ENCODE assay signal across 8 cellular contexts in genomic region chr16:88743693-88744519, GRCh38. TPM values are rescaled to one million over a fixed set of nuclear protein-coding genes. Genes with fewer than 3 reads are reported as not detected.
DNase-seq lines count a peak whose midpoint lies in the region; ATAC-seq lines count a peak whose summit lies in the region.

No MANE protein-coding gene starts in this region.

- DNase-seq in NCI-H2029 (lab: John Stamatoyannopoulos, UW) (peak; percentile 17), NCI-H2029 treated with DMSO at 0.1 percent for 48 hours (lab: John Stamatoyannopoulos, UW) (no peak), NCI-H2227 treated with DMSO at 0.1 percent for 48 hours (lab: John Stamatoyannopoulos, UW) (peak; percentile 0), mesendoderm (peak; percentile 76)
- peak; percentile 58 to 59 for DNase-seq in activated CD8-positive, alpha-beta memory T cell treated with anti-CD3 and anti-CD28 coated beads for 4 hours (ENCODE audit: low read depth in 2 of 2)
- DNase-seq in effector memory CD8-positive, alpha-beta T cell, result peak; percentile 67 to 69 (median 68)
- DNase-seq in stimulated activated CD8-positive, alpha-beta memory T cell treated with anti-CD3 and anti-CD28 coated beads, Interleukin-2, amount 100 ng/mL, for 1 hour (ENCODE audit: low read depth in 2 of 2), result peak; percentile 48 to 65

- no peak overlapping the region for H3K27ac ChIP-seq in mesendoderm (ENCODE audit: low read depth, low read length)

- H2BK120ac ChIP-seq in mesendoderm (ENCODE audit: low read depth, low read length), result no peak overlapping the region

- no peaks in the 10 kb centered on the region for H3K79me1 ChIP-seq in mesendoderm (ENCODE audit: low read length)

- H3K56ac ChIP-seq in mesendoderm (ENCODE audit: low read length), result no peak overlapping the region

- H3K18ac ChIP-seq in mesendoderm (ENCODE audit: low read length), result no peak overlapping the region

- peak overlapping the region in 1 of 2 donors; percentile 38 for H3K27ac Mint-ChIP-seq in effector memory CD8-positive, alpha-beta T cell

- H3K79me2 ChIP-seq in mesendoderm (ENCODE audit: control insufficient read depth, insufficient read depth, low read length), result no peaks in the 10 kb centered on the region

- no peaks in the 10 kb centered on the region for H3K36me3 ChIP-seq in mesendoderm (ENCODE audit: control insufficient read depth, insufficient read depth, low read length)

- H3K4me2 ChIP-seq in mesendoderm (ENCODE audit: low read length), result no peak overlapping the region

- no peak overlapping the region for H4K8ac ChIP-seq in mesendoderm (ENCODE audit: low read depth, low read length)

- H3K4me1 Mint-ChIP-seq in effector memory CD8-positive, alpha-beta T cell (ENCODE audit: low read depth in 2 of 2), result peaks cover 16 to 29% of the 10 kb centered on the region in 2 donors

- no peak overlapping the region for H2AK5ac ChIP-seq in mesendoderm (ENCODE audit: low read length)

- no peak overlapping the region for H4K5ac ChIP-seq in mesendoderm (ENCODE audit: low read length)

- H3K4ac ChIP-seq in mesendoderm (ENCODE audit: low read depth, low read length), result no peak overlapping the region

- H3K4me3 Mint-ChIP-seq in effector memory CD8-positive, alpha-beta T cell, result peak overlapping the region in 1 of 2 donors; percentile 31

- H3K4me3 ChIP-seq in mesendoderm (ENCODE audit: low read length), result no peak overlapping the region

- peaks cover 21% of the 10 kb centered on the region for H3K36me3 Mint-ChIP-seq in effector memory CD8-positive, alpha-beta T cell (ENCODE audit: insufficient read depth)

- no peak overlapping the region for H3K9ac ChIP-seq in mesendoderm (ENCODE audit: low read length)

- H3K27me3 Mint-ChIP-seq in effector memory CD8-positive, alpha-beta T cell, result no peaks in the 10 kb centered on the region

- H3K23ac ChIP-seq in mesendoderm (ENCODE audit: low read length), result no peak overlapping the region

- WGBS in mesendoderm (ENCODE audit: extremely low coverage, insufficient coverage, low lambda C conversion rate), result no CpG with 5 or more reads among the region's 30 CpGs

- no peak overlapping the region for H2BK15ac ChIP-seq in mesendoderm (replicated peaks; ENCODE audit: low read depth)

- H3K9me3 Mint-ChIP-seq in effector memory CD8-positive, alpha-beta T cell, result no peaks in the 10 kb centered on the region

- no peaks in the 10 kb centered on the region for H3K4me1 ChIP-seq in mesendoderm (ENCODE audit: control insufficient read depth, low read depth, low read length)

- peak; percentile 36 for ATAC-seq in effector memory CD8-positive, alpha-beta T cell (replicated peaks)
- no peak for ATAC-seq in GM21529 (IDR thresholded peaks at IDR 0.05; ENCODE audit: unreplicated experiment)

- no peak overlapping the region for H2BK5ac ChIP-seq in mesendoderm (ENCODE audit: low read length)

- no peaks in the 10 kb centered on the region for H3K27me3 ChIP-seq in mesendoderm (ENCODE audit: insufficient read depth, low read length, poor library complexity)

RNA-seq across cellular contexts. Expression of gene CTU2, which starts 37.6 kb away (rescaled TPM):
- polyA plus RNA-seq in mesendoderm (2013, experiment 1 of 2), result 71.4 TPM
- 64.6 TPM for polyA plus RNA-seq in mesendoderm (2013, experiment 2 of 2)

RNA-seq across cellular contexts. Expression of gene RNF166, which starts 37.7 kb away (rescaled TPM):
- polyA plus RNA-seq in mesendoderm (2013, experiment 1 of 2), result 16.0 TPM
- polyA plus RNA-seq in mesendoderm (2013, experiment 2 of 2), result 17.0 TPM

RNA-seq across cellular contexts. Expression of gene PIEZO1, which starts 41.1 kb away (rescaled TPM):
- polyA plus RNA-seq in mesendoderm (2013, experiment 1 of 2), result 37.5 TPM
- 38.4 TPM for polyA plus RNA-seq in mesendoderm (2013, experiment 2 of 2)

RNA-seq across cellular contexts. Expression of gene SNAI3, which starts 57.6 kb away (rescaled TPM):
- polyA plus RNA-seq in mesendoderm (2013, experiment 1 of 2), result 1.3 TPM
- polyA plus RNA-seq in mesendoderm (2013, experiment 2 of 2), result 1.3 TPM

RNA-seq across cellular contexts. Expression of gene CDT1, which starts 59.7 kb away (rescaled TPM):
- polyA plus RNA-seq in mesendoderm (2013, experiment 1 of 2), result 38.9 TPM
- polyA plus RNA-seq in mesendoderm (2013, experiment 2 of 2), result 37.7 TPM
